ENCODE assay signal across 13 cellular contexts in genomic region chr2:206801417-206801772, GRCh38. TPM values are rescaled to one million over a fixed set of nuclear protein-coding genes. Genes with fewer than 3 reads are reported as not detected.
"Had no signal": no experiment of that assay in that cellular context is flagged by ENCODE, and none has a peak within 500 bp of the region (broad histone marks: within the 10 kb centered on the region; RNA-seq: fewer than 3 reads in every experiment).

No MANE protein-coding gene starts in this region.

- H2AFZ ChIP-seq: parathyroid adenoma had no signal

- H3K27ac Mint-ChIP-seq: activated naive CD4-positive, alpha-beta T cell treated with anti-CD3 and anti-CD28 coated beads, Interleukin-2, amount 50 U/mL, for 24 hours had no signal

- H3K4me3 Mint-ChIP-seq: stimulated activated effector memory CD8-positive, alpha-beta T cell treated with anti-CD3 and anti-CD28 coated beads, Interleukin-12 subunit alpha, Interleukin-12 subunit beta, amount 100 ng/mL, for 72 hours had no signal

- H3K36me3 Mint-ChIP-seq: stimulated activated effector memory CD8-positive, alpha-beta T cell treated with anti-CD3 and anti-CD28 coated beads, Interleukin-12 subunit alpha, Interleukin-12 subunit beta, amount 100 ng/mL, for 72 hours had no signal

- H3K4me2 ChIP-seq: smooth muscle cell had no signal

- DNase-seq: activated gamma-delta T cell; dermis blood vessel endothelial cell; effector memory CD4-positive, alpha-beta T cell; esophagus squamous epithelium; stimulated activated CD4-positive, alpha-beta T cell treated with anti-CD3 and anti-CD28 coated beads, Interleukin-4, amount 100 ng/mL, for 24 hours; stomach; trophoblast cell had no signal

- H3K9me3 Mint-ChIP-seq: activated naive CD4-positive, alpha-beta T cell treated with anti-CD3 and anti-CD28 coated beads, Interleukin-2, amount 50 U/mL, for 24 hours; naive thymus-derived CD8-positive, alpha-beta T cell; stimulated activated effector memory CD8-positive, alpha-beta T cell treated with anti-CD3 and anti-CD28 coated beads, Interleukin-12 subunit alpha, Interleukin-12 subunit beta, amount 100 ng/mL, for 72 hours had no signal

- H3K4me3 ChIP-seq: smooth muscle cell, stomach had no signal

- H3K27ac ChIP-seq: esophagus squamous epithelium, parathyroid adenoma, stomach had no signal

- H3K4me1 ChIP-seq: parathyroid adenoma had no signal

- H3K27me3 Mint-ChIP-seq: activated naive CD4-positive, alpha-beta T cell treated with anti-CD3 and anti-CD28 coated beads, Interleukin-2, amount 50 U/mL, for 24 hours; naive thymus-derived CD8-positive, alpha-beta T cell had no signal

- H3K9ac ChIP-seq: parathyroid adenoma had no signal

- ATAC-seq: activated CD4-positive, CD25-positive, alpha-beta regulatory T cell treated with anti-CD3 and anti-CD28 coated beads, Interleukin-2, amount 50 U/mL, for 24 hours; stimulated activated effector memory CD8-positive, alpha-beta T cell treated with anti-CD3 and anti-CD28 coated beads, Interleukin-12 subunit alpha, Interleukin-12 subunit beta, amount 100 ng/mL, for 72 hours had no signal

- H3K27me3 ChIP-seq: esophagus squamous epithelium, stomach had no signal

- H3K9me3 ChIP-seq: esophagus squamous epithelium, stomach had no signal

- H3K79me2 ChIP-seq: parathyroid adenoma had no signal

RNA-seq across cellular contexts. Expression of gene MDH1B, which starts 36.3 kb away (rescaled TPM):
- total RNA-seq: dermis blood vessel endothelial cell had no signal
